34 cellular contexts compared by ENCODE assay signal in the genomic region with DNA sequence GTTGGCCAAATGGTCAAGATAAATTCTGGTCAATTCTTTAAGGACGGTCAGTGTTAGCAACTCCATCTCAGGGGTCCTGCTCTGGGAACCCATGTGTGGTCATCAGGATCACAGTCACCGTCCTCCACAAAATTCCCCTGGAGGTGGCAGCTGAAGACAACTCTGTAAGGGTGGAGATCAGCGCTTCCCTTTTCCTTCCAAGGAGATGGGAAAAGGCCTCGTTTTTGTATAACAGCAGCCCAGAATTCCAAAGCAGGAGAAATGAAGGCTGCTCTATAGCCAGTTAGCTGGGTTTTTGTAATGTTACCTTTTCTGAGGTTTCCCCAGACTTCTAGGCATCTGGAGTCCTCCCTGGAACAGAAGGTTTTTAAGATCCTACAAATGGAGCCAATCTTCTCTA.
"Had no signal": no experiment of that assay in that cellular context is flagged by ENCODE, and none has a peak within 500 bp of the region (broad histone marks: within the 10 kb centered on the region; RNA-seq: fewer than 3 reads in every experiment).

No MANE protein-coding gene starts in this region.

- H3K4me1 Mint-ChIP-seq: activated B cell treated with CpG ODN at 0.5 μM for 24 hours; activated CD4-positive, alpha-beta T cell treated with anti-CD3 and anti-CD28 coated beads, Interleukin-2, amount 10 ng/mL, durations not matched to agents 24 days and 14 days; activated naive CD8-positive, alpha-beta T cell treated with anti-CD3 and anti-CD28 coated beads for 36 hours; activated T-helper 17 cell treated with anti-CD3 and anti-CD28 coated beads, Interleukin-2, amount 50 U/mL, for 72 hours had no signal

- DNase-seq: activated B cell treated with CpG ODN at 0.5 μM for 24 hours; activated CD4-positive, alpha-beta memory T cell treated with anti-CD3 and anti-CD28 coated beads for 36 hours; activated CD4-positive, alpha-beta T cell treated with anti-CD3 and anti-CD28 coated beads for 4 hours; activated CD4-positive, alpha-beta T cell treated with anti-CD3 and anti-CD28 coated beads, Interleukin-2, amount 10 ng/mL, durations not matched to agents 24 days and 14 days; activated CD4-positive, alpha-beta T cell treated with anti-CD3 and anti-CD28 coated beads, Interleukin-2, amount 50 U/mL, for 1 hour; activated CD4-positive, alpha-beta T cell treated with anti-CD3 and anti-CD28 coated beads, Interleukin-2, amount 50 U/mL, for 4 hours; activated CD4-positive, CD25-positive, alpha-beta regulatory T cell treated with anti-CD3 and anti-CD28 coated beads, Interleukin-2, amount 50 U/mL, for 72 hours; activated CD8-positive, alpha-beta memory T cell treated with anti-CD3 and anti-CD28 coated beads, Interleukin-2, amount 50 U/mL, for 4 hours; activated CD8-positive, alpha-beta T cell treated with anti-CD3 and anti-CD28 coated beads for 36 hours; activated effector memory CD4-positive, alpha-beta T cell treated with anti-CD3 and anti-CD28 coated beads, Interleukin-2, amount 50 U/mL, for 16 hours; activated gamma-delta T cell treated with Interleukin-2 at 50 U/mL for 16 hours; activated naive CD4-positive, alpha-beta T cell; activated naive CD4-positive, alpha-beta T cell treated with anti-CD3 and anti-CD28 coated beads for 36 hours; activated naive CD4-positive, alpha-beta T cell treated with anti-CD3 and anti-CD28 coated beads, Interleukin-2, amount 50 U/mL, for 16 hours; activated naive CD8-positive, alpha-beta T cell treated with anti-CD3 and anti-CD28 coated beads for 36 hours; activated T-cell treated with anti-CD3 and anti-CD28 coated beads for 4 hours; activated T-cell treated with anti-CD3 and anti-CD28 coated beads, Interleukin-2, amount 50 U/mL, for 1 hour; activated T-cell treated with anti-CD3 and anti-CD28 coated beads, Interleukin-2, amount 50 U/mL, for 4 hours; activated T-cell treated with anti-CD3 and anti-CD28 coated beads, Interleukin-2, amount 50 U/mL, for 72 hours; adrenal gland; amniotic stem cell; aorta; body of pancreas; brain microvascular endothelial cell; central memory CD4-positive, alpha-beta T cell; T-helper 2 cell; T-helper 9 cell had no signal

- H3K4me1 ChIP-seq: adrenal gland, body of pancreas, breast epithelium had no signal

- H3K36me3 ChIP-seq: adrenal gland, brain microvascular endothelial cell, breast epithelium had no signal

- H3K4me3 Mint-ChIP-seq: activated B cell treated with CpG ODN at 0.5 μM for 24 hours; activated CD4-positive, alpha-beta memory T cell treated with anti-CD3 and anti-CD28 coated beads for 36 hours; activated CD4-positive, alpha-beta T cell treated with anti-CD3 and anti-CD28 coated beads, Interleukin-2, amount 10 ng/mL, durations not matched to agents 24 days and 14 days; activated CD8-positive, alpha-beta T cell treated with anti-CD3 and anti-CD28 coated beads for 36 hours; activated naive CD4-positive, alpha-beta T cell treated with anti-CD3 and anti-CD28 coated beads for 36 hours; activated naive CD8-positive, alpha-beta T cell treated with anti-CD3 and anti-CD28 coated beads for 36 hours; activated T-cell treated with anti-CD3 and anti-CD28 coated beads, Interleukin-2, amount 50 U/mL, for 4 hours; activated T-cell treated with anti-CD3 and anti-CD28 coated beads, Interleukin-2, amount 50 U/mL, for 72 hours; activated T-helper 1 cell treated with anti-CD3 and anti-CD28 coated beads, Interleukin-12 subunit alpha, Interleukin-12 subunit beta, Interleukin-2, Interleukin-4 antibody, amounts not matched to agents 30 ng/mL and 10 ng/mL and 1 ng/mL, durations not matched to agents 14 hours and 24 hours and 36 hours; activated T-helper 17 cell treated with anti-CD3 and anti-CD28 coated beads, Interleukin-2, amount 50 U/mL, for 72 hours; T-helper 1 cell treated with Interleukin-12 subunit alpha and Interleukin-12 subunit beta and Interleukin-4 antibody, amounts not matched to agents 30 μg/mL and 1 μg/mL, for 36 hours; T-helper 2 cell treated with Interferon-gamma antibody and Interleukin-4, amounts not matched to agents 5 μg/mL and 100 μg/mL, for 36 hours had no signal

- H3K36me3 Mint-ChIP-seq: activated CD4-positive, alpha-beta memory T cell treated with anti-CD3 and anti-CD28 coated beads for 36 hours; activated naive CD4-positive, alpha-beta T cell treated with anti-CD3 and anti-CD28 coated beads, Interleukin-2, amount 50 U/mL, for 72 hours; activated naive CD8-positive, alpha-beta T cell treated with anti-CD3 and anti-CD28 coated beads for 36 hours had no signal

- H3K27me3 ChIP-seq: adrenal gland, body of pancreas, brain microvascular endothelial cell, breast epithelium had no signal

- H3K27ac Mint-ChIP-seq: activated B cell treated with CpG ODN at 0.5 μM for 24 hours; activated CD4-positive, alpha-beta memory T cell treated with anti-CD3 and anti-CD28 coated beads for 36 hours; activated CD4-positive, alpha-beta T cell treated with anti-CD3 and anti-CD28 coated beads, Interleukin-2, amount 10 ng/mL, durations not matched to agents 24 days and 14 days; activated CD8-positive, alpha-beta T cell treated with anti-CD3 and anti-CD28 coated beads for 36 hours; activated naive CD4-positive, alpha-beta T cell treated with anti-CD3 and anti-CD28 coated beads for 36 hours; activated naive CD4-positive, alpha-beta T cell treated with anti-CD3 and anti-CD28 coated beads, Interleukin-2, amount 50 U/mL, for 72 hours; activated naive CD8-positive, alpha-beta T cell treated with anti-CD3 and anti-CD28 coated beads for 36 hours; activated T-cell treated with anti-CD3 and anti-CD28 coated beads, Interleukin-2, amount 50 U/mL, for 72 hours; activated T-helper 1 cell treated with anti-CD3 and anti-CD28 coated beads, Interleukin-12 subunit alpha, Interleukin-12 subunit beta, Interleukin-2, Interleukin-4 antibody, amounts not matched to agents 30 ng/mL and 10 ng/mL and 1 ng/mL, durations not matched to agents 14 hours and 24 hours and 36 hours; activated T-helper 17 cell treated with anti-CD3 and anti-CD28 coated beads, Interleukin-2, amount 50 U/mL, for 72 hours; T-helper 1 cell treated with Interleukin-12 subunit alpha and Interleukin-12 subunit beta and Interleukin-4 antibody, amounts not matched to agents 30 μg/mL and 1 μg/mL, for 36 hours; T-helper 2 cell treated with Interferon-gamma antibody and Interleukin-4, amounts not matched to agents 5 μg/mL and 100 μg/mL, for 36 hours had no signal

- H3K9me3 ChIP-seq: adrenal gland, body of pancreas, breast epithelium had no signal

- H3K27me3 Mint-ChIP-seq: activated B cell treated with CpG ODN at 0.5 μM for 24 hours; activated CD8-positive, alpha-beta T cell treated with anti-CD3 and anti-CD28 coated beads for 36 hours; activated T-helper 17 cell treated with anti-CD3 and anti-CD28 coated beads, Interleukin-2, amount 50 U/mL, for 72 hours had no signal

- H3K27ac ChIP-seq: adrenal gland, body of pancreas, brain microvascular endothelial cell, breast epithelium, VCaP had no signal

- H3K4me3 ChIP-seq: adrenal gland, body of pancreas, breast epithelium had no signal

- H3K9me3 Mint-ChIP-seq: activated B cell treated with CpG ODN at 0.5 μM for 24 hours; activated CD4-positive, alpha-beta memory T cell treated with anti-CD3 and anti-CD28 coated beads for 36 hours; activated CD4-positive, alpha-beta T cell treated with anti-CD3 and anti-CD28 coated beads, Interleukin-2, amount 10 ng/mL, durations not matched to agents 24 days and 14 days; activated CD8-positive, alpha-beta T cell treated with anti-CD3 and anti-CD28 coated beads for 36 hours; activated naive CD4-positive, alpha-beta T cell treated with anti-CD3 and anti-CD28 coated beads for 36 hours; activated naive CD8-positive, alpha-beta T cell treated with anti-CD3 and anti-CD28 coated beads for 36 hours; activated T-cell treated with anti-CD3 and anti-CD28 coated beads, Interleukin-2, amount 50 U/mL, for 4 hours; activated T-helper 1 cell treated with anti-CD3 and anti-CD28 coated beads, Interleukin-12 subunit alpha, Interleukin-12 subunit beta, Interleukin-2, Interleukin-4 antibody, amounts not matched to agents 30 ng/mL and 10 ng/mL and 1 ng/mL, durations not matched to agents 14 hours and 24 hours and 36 hours; activated T-helper 17 cell treated with anti-CD3 and anti-CD28 coated beads, Interleukin-2, amount 50 U/mL, for 72 hours; T-helper 1 cell treated with Interleukin-12 subunit alpha and Interleukin-12 subunit beta and Interleukin-4 antibody, amounts not matched to agents 30 μg/mL and 1 μg/mL, for 36 hours; T-helper 2 cell treated with Interferon-gamma antibody and Interleukin-4, amounts not matched to agents 5 μg/mL and 100 μg/mL, for 36 hours had no signal
